Comparison of ENCODE assay signal across 8 cellular contexts in genomic region chr17:81927653-81928496, GRCh38. TPM values are rescaled to one million over a fixed set of nuclear protein-coding genes. Genes with fewer than 3 reads are reported as not detected.
DNase-seq lines count a peak whose midpoint lies in the region; ATAC-seq, FAIRE-seq and TF ChIP-seq lines count a peak whose summit lies in the region.

Gene MAFG, minus strand, starts transcription at chr17:81927735. Its CDS starts 4,550 bp downstream, at chr17:81923185.

- peak within 1 kb of the TSS; percentile 91 for H3K4me3 Mint-ChIP-seq in T-helper 1 cell treated with Interleukin-12 subunit alpha and Interleukin-12 subunit beta and Interleukin-4 antibody, amounts not matched to agents 30 μg/mL and 1 μg/mL, for 36 hours

- H3K4me1 Mint-ChIP-seq in T-helper 1 cell treated with Interleukin-12 subunit alpha and Interleukin-12 subunit beta and Interleukin-4 antibody, amounts not matched to agents 30 μg/mL and 1 μg/mL, for 36 hours (ENCODE audit: low read depth) = peaks cover 19% of the 10 kb centered on the region

- no peak for TF ChIP-seq POLR2A in GM12891 (IDR thresholded peaks at IDR 0.05; ENCODE audit: low read depth, low read length)

- ATAC-seq in HG02870 (IDR thresholded peaks at IDR 0.05; ENCODE audit: unreplicated experiment) = peak; percentile 58
- ATAC-seq in left ventricle myocardium superior = peak; percentile 63

- intact Hi-C loops in left ventricle myocardium superior (cut with micrococcal nuclease) = no loop called here

- peak; percentile 99 for FAIRE-seq in GM12891 (lab: Jason Lieb, UNC)
- FAIRE-seq in urothelium cell line (lab: Jason Lieb, UNC) = peak; percentile 91

- peak within 1 kb of the TSS; percentile 90 for H3K27ac Mint-ChIP-seq in T-helper 1 cell treated with Interleukin-12 subunit alpha and Interleukin-12 subunit beta and Interleukin-4 antibody, amounts not matched to agents 30 μg/mL and 1 μg/mL, for 36 hours

- H3K9me3 Mint-ChIP-seq in T-helper 1 cell treated with Interleukin-12 subunit alpha and Interleukin-12 subunit beta and Interleukin-4 antibody, amounts not matched to agents 30 μg/mL and 1 μg/mL, for 36 hours = no peaks in the 10 kb centered on the region

- peak; percentile 99 for DNase-seq in GM12891 (ENCODE audit: insufficient read length, low spot score)
- peak; percentile 95 for DNase-seq in NCI-H1694 treated with DMSO at 0.1 percent for 48 hours (lab: John Stamatoyannopoulos, UW)
- peak; percentile 79 for DNase-seq in amniotic stem cell (lab: John Stamatoyannopoulos, UW)
- peak; percentile 96 for DNase-seq in left ventricle myocardium superior
- DNase-seq in pulmonary artery endothelial cell (ENCODE audit: low read depth, low spot score) = peak; percentile 69
- peak; percentile 99 for DNase-seq in urothelium cell line (ENCODE audit: low spot score)

- no peaks in the 10 kb centered on the region for H3K36me3 Mint-ChIP-seq in T-helper 1 cell treated with Interleukin-12 subunit alpha and Interleukin-12 subunit beta and Interleukin-4 antibody, amounts not matched to agents 30 μg/mL and 1 μg/mL, for 36 hours (ENCODE audit: low read depth)

- no peaks in the 10 kb centered on the region for H3K27me3 Mint-ChIP-seq in T-helper 1 cell treated with Interleukin-12 subunit alpha and Interleukin-12 subunit beta and Interleukin-4 antibody, amounts not matched to agents 30 μg/mL and 1 μg/mL, for 36 hours (ENCODE audit: low read depth)

TF ChIP-seq in GM12891, 5 proteins besides CTCF, POLR2A, EP300 and RAD21:
- TF ChIP-seq POU2F2 (IDR thresholded peaks at IDR 0.05; ENCODE audit: low read depth, low read length) (no peak), SPI1 (IDR thresholded peaks at IDR 0.05; ENCODE audit: low read depth, low read length) (0 out of 2 replicates have a peak, but pooled peaks have one; percentile 14), POLR2AphosphoS5 (IDR thresholded peaks at IDR 0.05; ENCODE audit: low read depth, low read length) (no peak)

RNA-seq across cellular contexts. Expression of gene MAFG, which starts in this region (rescaled TPM):
- polyA plus RNA-seq in GM12891 (2012; ENCODE audit: low read depth, missing spikeins) = 12.1 TPM
- total RNA-seq in left ventricle myocardium superior (27.5 TPM), pulmonary artery endothelial cell (18.3 and 24.2 TPM in 2 replicates)

Comparison
In these comparisons a context has a peak if more than half of its experiments do, and no peak if none do; other contexts are left out.
1. Peak in every context shown above with its lines: DNase-seq and ATAC-seq.